ENCODE assay signal across 17 cellular contexts in genomic region chr3:138950701-138951100, GRCh38. TPM values are rescaled to one million over a fixed set of nuclear protein-coding genes. Genes with fewer than 3 reads are reported as not detected.
DNase-seq lines count a peak whose midpoint lies in the region; ATAC-seq, FAIRE-seq and TF ChIP-seq lines count a peak whose summit lies in the region.
"Had no signal": no experiment of that assay in that cellular context is flagged by ENCODE, and none has a peak within 500 bp of the region (broad histone marks: within the 10 kb centered on the region; RNA-seq: fewer than 3 reads in every experiment).

No MANE protein-coding gene starts in this region.

- peaks cover 25% of the 10 kb centered on the region for H3K4me1 ChIP-seq in astrocyte (ENCODE audit: insufficient read depth, low read length)
- H3K4me1 ChIP-seq in stomach smooth muscle (ENCODE audit: control insufficient read depth, insufficient read depth, low read length), result peaks cover 27% of the 10 kb centered on the region

- no peak for DNase-seq in activated naive CD4-positive, alpha-beta T cell treated with Interleukin-2 at 50 U/mL for 16 hours
- DNase-seq in astrocyte (ENCODE audit: low read depth), result no peak
- DNase-seq in mesothelial cell of epicardium (ENCODE audit: low spot score in 2 of 2, unreplicated experiment in 2 of 2), result no peak
- no peak for DNase-seq in AG20443 (ENCODE audit: low spot score)
- DNase-seq in Right ventricle myocardium superior, result no peak
- no peak for DNase-seq in T-helper 9 cell
- DNase-seq: activated CD4-positive, alpha-beta T cell treated with anti-CD3 and anti-CD28 coated beads, Interleukin-2, amount 50 U/mL, for 1 hour; activated gamma-delta T cell treated with Interleukin-2 at 50 U/mL for 16 hours; left lung; NCI-H2029 treated with DMSO at 0.1 percent for 48 hours; spleen had no signal

- no peaks in the 10 kb centered on the region for H3K36me3 Mint-ChIP-seq in activated naive CD4-positive, alpha-beta T cell treated with anti-CD3 and anti-CD28 coated beads, Interleukin-2, amount 50 U/mL, for 24 hours
- H3K36me3 Mint-ChIP-seq in astrocyte (ENCODE audit: low read depth, unreplicated experiment) (no peaks in the 10 kb centered on the region), mesothelial cell of epicardium (no peaks in the 10 kb centered on the region)

- peak overlapping the region; percentile 67 for H2AFZ ChIP-seq in astrocyte (ENCODE audit: low read depth, low read length)

- intact Hi-C loops in Right ventricle myocardium superior (cut with DNase I), result no loop called here

- no peak for TF ChIP-seq CTCF in astrocyte (IDR thresholded peaks at IDR 0.05; ENCODE audit: insufficient read depth, low read depth, low read length)
- TF ChIP-seq CTCF in mesothelial cell of epicardium (IDR thresholded peaks at IDR 0.05; ENCODE audit: unreplicated experiment), result no peak

- no peaks in the 10 kb centered on the region for H3K36me3 ChIP-seq in astrocyte (ENCODE audit: insufficient read depth, low read length)
- H3K36me3 ChIP-seq in stomach smooth muscle (ENCODE audit: control insufficient read depth in 2 of 2, insufficient read depth in 2 of 2, low read length in 2 of 2), result no peaks in the 10 kb centered on the region
- H3K36me3 ChIP-seq: cardiac muscle cell, left lung, spleen had no signal

- H3K9me3 Mint-ChIP-seq in activated naive CD4-positive, alpha-beta T cell treated with anti-CD3 and anti-CD28 coated beads, Interleukin-2, amount 50 U/mL, for 24 hours, result no peaks in the 10 kb centered on the region
- H3K9me3 Mint-ChIP-seq in astrocyte (ENCODE audit: unreplicated experiment), result no peaks in the 10 kb centered on the region
- H3K9me3 Mint-ChIP-seq in mesothelial cell of epicardium, result no peaks in the 10 kb centered on the region

- H3K4me3 ChIP-seq in astrocyte (ENCODE audit: insufficient read depth, low read depth, low read length), result peak overlapping the region; percentile 42
- peak overlapping the region; percentile 53 to 65 for H3K4me3 ChIP-seq in stomach smooth muscle (ENCODE audit: low read length in 2 of 2)

- H3K27ac ChIP-seq in astrocyte (ENCODE audit: low read depth, low read length) (no peak overlapping the region), stomach smooth muscle (ENCODE audit: low read length) (no peak overlapping the region)
- H3K27ac ChIP-seq: cardiac muscle cell, left lung, spleen, testis had no signal

- H3K9ac ChIP-seq in astrocyte (ENCODE audit: low read length), result no peak overlapping the region
- H3K9ac ChIP-seq in stomach smooth muscle (ENCODE audit: low read length in 2 of 2), result no peak overlapping the region

- no peak overlapping the region for H3K27ac Mint-ChIP-seq in activated naive CD4-positive, alpha-beta T cell treated with anti-CD3 and anti-CD28 coated beads, Interleukin-2, amount 50 U/mL, for 24 hours
- H3K27ac Mint-ChIP-seq in astrocyte (ENCODE audit: unreplicated experiment) (peak overlapping the region; percentile 42), mesothelial cell of epicardium (no peak overlapping the region)

- H3K9me3 ChIP-seq in astrocyte (ENCODE audit: insufficient read depth, low read depth, low read length) (no peaks in the 10 kb centered on the region), stomach smooth muscle (ENCODE audit: control insufficient read depth in 2 of 2, low read length in 2 of 2) (no peaks in the 10 kb centered on the region)
- H3K9me3 ChIP-seq: left lung, spleen, testis had no signal

- H3K27me3 ChIP-seq in astrocyte (ENCODE audit: insufficient read depth, low read length) (peaks cover 72% of the 10 kb centered on the region), stomach smooth muscle (ENCODE audit: control insufficient read depth in 1 of 2, insufficient read depth in 2 of 2, low read length in 2 of 2) (peaks cover 55 to 75% of the 10 kb centered on the region in 2 donors)
- H3K27me3 ChIP-seq: testis had no signal

- H3K4me3 Mint-ChIP-seq in activated naive CD4-positive, alpha-beta T cell treated with anti-CD3 and anti-CD28 coated beads, Interleukin-2, amount 50 U/mL, for 24 hours, result peak overlapping the region; percentile 51
- H3K4me3 Mint-ChIP-seq in astrocyte (ENCODE audit: unreplicated experiment) (peak overlapping the region; percentile 36), mesothelial cell of epicardium (peak overlapping the region; percentile 47)

- ATAC-seq in Right ventricle myocardium superior (ENCODE audit: poor library complexity), result no peak

- FAIRE-seq in astrocyte (lab: Jason Lieb, UNC), result no peak

- H3K4me1 Mint-ChIP-seq in activated naive CD4-positive, alpha-beta T cell treated with anti-CD3 and anti-CD28 coated beads, Interleukin-2, amount 50 U/mL, for 24 hours, result peaks cover 17% of the 10 kb centered on the region
- peaks cover 13% of the 10 kb centered on the region for H3K4me1 Mint-ChIP-seq in astrocyte (ENCODE audit: low read depth, unreplicated experiment)
- H3K4me1 Mint-ChIP-seq in mesothelial cell of epicardium, result peaks cover 11% of the 10 kb centered on the region

- H3K4me2 ChIP-seq in astrocyte (ENCODE audit: low read length), result peak overlapping the region; percentile 84

- peaks cover 12% of the 10 kb centered on the region for H4K20me1 ChIP-seq in astrocyte (ENCODE audit: insufficient read depth, low read length)

- no peaks in the 10 kb centered on the region for H3K79me2 ChIP-seq in astrocyte (ENCODE audit: insufficient read depth, low read length)

- peaks cover 45% of the 10 kb centered on the region for H3K27me3 Mint-ChIP-seq in activated naive CD4-positive, alpha-beta T cell treated with anti-CD3 and anti-CD28 coated beads, Interleukin-2, amount 50 U/mL, for 24 hours
- H3K27me3 Mint-ChIP-seq in astrocyte (ENCODE audit: low read depth, unreplicated experiment) (peaks cover 66% of the 10 kb centered on the region), mesothelial cell of epicardium (ENCODE audit: low read depth) (peaks cover 95% of the 10 kb centered on the region)

RNA-seq across cellular contexts. Expression of gene FOXL2NB, which starts 3.7 kb away (rescaled TPM):
- 3.9 and 5.2 TPM in 2 replicates for total RNA-seq in astrocyte
- not detected in 3 replicates for total RNA-seq in mesothelial cell of epicardium
- total RNA-seq in Right ventricle myocardium superior, result not detected
- total RNA-seq: cardiac muscle cell; left lung; spleen; T-helper 1 cell treated with Interleukin-12 subunit alpha and Interleukin-12 subunit beta and Interleukin-4 antibody, amounts not matched to agents 30 ng/mL and 1 ng/mL, for 36 hours had no signal

RNA-seq across cellular contexts. Expression of gene FOXL2, which starts 3.8 kb away (rescaled TPM):
- total RNA-seq in astrocyte, result 3.7 and 4.5 TPM in 2 replicates
- not detected in 3 replicates for total RNA-seq in mesothelial cell of epicardium
- total RNA-seq in Right ventricle myocardium superior, result not detected
- total RNA-seq: cardiac muscle cell; left lung; spleen; T-helper 1 cell treated with Interleukin-12 subunit alpha and Interleukin-12 subunit beta and Interleukin-4 antibody, amounts not matched to agents 30 ng/mL and 1 ng/mL, for 36 hours had no signal

RNA-seq across cellular contexts. Expression of gene PRR23A, which starts 55.4 kb away (rescaled TPM):
- total RNA-seq in astrocyte (not detected in 2 replicates), mesothelial cell of epicardium (not detected in 3 replicates), Right ventricle myocardium superior (not detected)
- total RNA-seq: cardiac muscle cell; left lung; MCF 10A; spleen; T-helper 1 cell treated with Interleukin-12 subunit alpha and Interleukin-12 subunit beta and Interleukin-4 antibody, amounts not matched to agents 30 ng/mL and 1 ng/mL, for 36 hours had no signal
